ENCODE assay signal across 14 cellular contexts in the genomic region with DNA sequence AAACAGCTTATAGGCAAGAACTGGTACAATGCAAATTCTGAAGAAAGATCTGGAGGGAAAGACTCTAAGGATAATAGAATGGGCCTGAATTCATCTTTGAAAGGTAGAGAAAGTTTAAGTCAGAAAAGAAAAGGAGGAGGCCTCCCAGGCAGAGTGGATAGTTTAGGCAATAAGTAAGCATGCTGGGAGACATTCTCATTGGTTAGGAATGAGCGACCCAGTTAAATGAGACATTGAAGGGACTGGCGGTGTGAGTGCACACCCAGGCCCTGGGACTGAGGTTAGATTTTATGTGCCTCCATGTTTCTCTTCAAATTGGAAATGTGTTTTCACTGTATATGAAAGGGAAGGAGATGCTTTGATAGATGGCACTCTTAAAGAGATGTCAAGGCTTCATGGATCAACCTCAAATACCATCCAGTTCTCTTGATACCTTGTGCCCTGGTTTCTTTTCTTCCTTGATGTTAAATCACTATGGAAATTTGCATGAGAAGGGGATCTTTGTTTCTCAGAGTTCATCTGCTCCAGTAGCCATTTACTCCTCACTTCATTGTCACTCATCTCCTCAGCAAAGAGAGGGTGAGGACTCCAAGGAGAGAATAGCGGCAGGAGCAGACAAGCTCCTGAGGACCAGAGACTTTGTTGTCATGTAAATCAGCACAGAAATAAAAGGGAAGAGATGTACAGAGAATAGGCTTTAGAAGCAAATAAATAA.
"Had no signal": no experiment of that assay in that cellular context is flagged by ENCODE, and none has a peak within 500 bp of the region (broad histone marks: within the 10 kb centered on the region; RNA-seq: fewer than 3 reads in every experiment).

No MANE protein-coding gene starts in this region.

- H3K9me3 ChIP-seq: colonic mucosa, ovary had no signal

- DNase-seq: activated CD4-positive, alpha-beta memory T cell treated with anti-CD3 and anti-CD28 coated beads for 36 hours; activated effector memory CD4-positive, alpha-beta T cell treated with anti-CD3 and anti-CD28 coated beads, Interleukin-2, amount 50 U/mL, for 16 hours; activated T-cell treated with anti-CD3 and anti-CD28 coated beads, Interleukin-2, amount 50 U/mL, for 4 hours; colonic mucosa; effector CD4-positive, alpha-beta T cell; mammary epithelial cell; ovary; stimulated activated CD4-positive, alpha-beta T cell treated with anti-CD3 and anti-CD28 coated beads, Interleukin-2, amount 100 ng/mL, for 48 hours; stimulated activated naive CD8-positive, alpha-beta T cell treated with anti-CD3 and anti-CD28 coated beads, Interleukin-15, Interleukin-2, amounts not matched to agents 100 U/mL and 50 U/mL, for 24 hours had no signal

- H3K9me3 Mint-ChIP-seq: activated CD4-positive, alpha-beta memory T cell treated with anti-CD3 and anti-CD28 coated beads for 36 hours had no signal

- H3K36me3 ChIP-seq: colonic mucosa, ovary had no signal

- H3K4me3 Mint-ChIP-seq: activated CD4-positive, alpha-beta memory T cell treated with anti-CD3 and anti-CD28 coated beads for 36 hours; activated T-cell treated with anti-CD3 and anti-CD28 coated beads, Interleukin-2, amount 50 U/mL, for 4 hours; natural killer cell treated with Interleukin-12 subunit alpha and Interleukin-12 subunit beta and Interleukin-15 and Interleukin-18, amount 100 ng/mL, for 72 hours; T-helper 2 cell treated with Interferon-gamma antibody and Interleukin-4, amounts not matched to agents 5 μg/mL and 100 μg/mL, for 36 hours had no signal

- H3K27ac ChIP-seq: colonic mucosa, ovary had no signal

- FAIRE-seq: islet of Langerhans had no signal

- H3K4me1 ChIP-seq: colonic mucosa had no signal

- H3K4me3 ChIP-seq: colonic mucosa, ovary had no signal

- H3K36me3 Mint-ChIP-seq: activated CD4-positive, alpha-beta memory T cell treated with anti-CD3 and anti-CD28 coated beads for 36 hours; activated naive CD4-positive, alpha-beta T cell treated with anti-CD3 and anti-CD28 coated beads, Interleukin-2, amount 50 U/mL, for 72 hours; natural killer cell treated with Interleukin-12 subunit alpha and Interleukin-12 subunit beta and Interleukin-15 and Interleukin-18, amount 100 ng/mL, for 72 hours had no signal

- H3K27me3 Mint-ChIP-seq: activated CD4-positive, alpha-beta memory T cell treated with anti-CD3 and anti-CD28 coated beads for 36 hours; natural killer cell treated with Interleukin-12 subunit alpha and Interleukin-12 subunit beta and Interleukin-15 and Interleukin-18, amount 100 ng/mL, for 72 hours had no signal

- ATAC-seq: activated naive CD4-positive, alpha-beta T cell treated with anti-CD3 and anti-CD28 coated beads, Interleukin-2, amount 50 U/mL, for 72 hours; activated T-cell treated with anti-CD3 and anti-CD28 coated beads, Interleukin-2, amount 50 U/mL, for 4 hours; left lobe of liver; natural killer cell treated with Interleukin-12 subunit alpha and Interleukin-12 subunit beta and Interleukin-15 and Interleukin-18, amount 100 ng/mL, for 72 hours; stimulated activated naive CD8-positive, alpha-beta T cell treated with anti-CD3 and anti-CD28 coated beads, Interleukin-15, Interleukin-2, amounts not matched to agents 100 U/mL and 50 U/mL, for 24 hours had no signal

- H3K27ac Mint-ChIP-seq: activated CD4-positive, alpha-beta memory T cell treated with anti-CD3 and anti-CD28 coated beads for 36 hours; activated naive CD4-positive, alpha-beta T cell treated with anti-CD3 and anti-CD28 coated beads, Interleukin-2, amount 50 U/mL, for 72 hours; natural killer cell treated with Interleukin-12 subunit alpha and Interleukin-12 subunit beta and Interleukin-15 and Interleukin-18, amount 100 ng/mL, for 72 hours; T-helper 2 cell treated with Interferon-gamma antibody and Interleukin-4, amounts not matched to agents 5 μg/mL and 100 μg/mL, for 36 hours had no signal

- H3K27me3 ChIP-seq: colonic mucosa, ovary had no signal
